11 cellular contexts compared by ENCODE assay signal in genomic region chr4:173448103-173448502, GRCh38. TPM values are rescaled to one million over a fixed set of nuclear protein-coding genes. Genes with fewer than 3 reads are reported as not detected.
A peak's percentile ranks its signal among the peaks of the same experiment; 100 is the strongest.
DNase-seq lines count a peak whose midpoint lies in the region; ATAC-seq and TF ChIP-seq lines count a peak whose summit lies in the region.
"Had no signal": no experiment of that assay in that cellular context is flagged by ENCODE, and none has a peak within 500 bp of the region (broad histone marks: within the 10 kb centered on the region; RNA-seq: fewer than 3 reads in every experiment).

No MANE protein-coding gene starts in this region.

- in situ Hi-C loops in GM13977 (cut with MboI; ENCODE audit: low pct_unique_long_range_greater_than_20kb, low sequenced_read_pairs, unreplicated experiment): no loop called here

- no peak overlapping the region for H3K27ac Mint-ChIP-seq in stimulated activated naive CD8-positive, alpha-beta T cell treated with anti-CD3 and anti-CD28 coated beads, Interleukin-15, amount 100 ng/mL, for 72 hours
- H3K27ac Mint-ChIP-seq: progenitor cell of endocrine pancreas had no signal

- H3K4me1 Mint-ChIP-seq in stimulated activated naive CD8-positive, alpha-beta T cell treated with anti-CD3 and anti-CD28 coated beads, Interleukin-15, amount 100 ng/mL, for 72 hours: no peaks in the 10 kb centered on the region

- H3K27me3 ChIP-seq in left ventricle myocardium inferior (ENCODE audit: low read depth): no peaks in the 10 kb centered on the region
- H3K27me3 ChIP-seq: breast epithelium had no signal

- TF ChIP-seq CTCF in left ventricle myocardium inferior (IDR thresholded peaks at IDR 0.05; ENCODE audit: borderline replicate concordance): no peak
- TF ChIP-seq CTCF in GM13977 (IDR thresholded peaks at IDR 0.05; ENCODE audit: extremely low read depth, insufficient read depth, missing control alignments): no peak

- no peaks in the 10 kb centered on the region for H3K9me3 ChIP-seq in left ventricle myocardium inferior (replicated peaks)
- H3K9me3 ChIP-seq: breast epithelium had no signal

- peaks cover 28% of the 10 kb centered on the region for H3K4me1 ChIP-seq in left ventricle myocardium inferior
- H3K4me1 ChIP-seq: breast epithelium had no signal

- H3K27me3 Mint-ChIP-seq in stimulated activated naive CD8-positive, alpha-beta T cell treated with anti-CD3 and anti-CD28 coated beads, Interleukin-15, amount 100 ng/mL, for 72 hours: no peaks in the 10 kb centered on the region
- H3K27me3 Mint-ChIP-seq: progenitor cell of endocrine pancreas had no signal

- no peak overlapping the region for H3K4me3 Mint-ChIP-seq in stimulated activated naive CD8-positive, alpha-beta T cell treated with anti-CD3 and anti-CD28 coated beads, Interleukin-15, amount 100 ng/mL, for 72 hours

- DNase-seq in NCI-H1417 (lab: John Stamatoyannopoulos, UW): peak in 2 of 3 experiments; percentile 11 to 52
- no peak for DNase-seq in NCI-H1417 treated with DMSO at 0.1 percent for 48 hours (lab: John Stamatoyannopoulos, UW)
- DNase-seq in left ventricle myocardium inferior: peak; percentile 43
- no peak for DNase-seq in stimulated activated naive CD8-positive, alpha-beta T cell treated with anti-CD3 and anti-CD28 coated beads, Interleukin-15, amount 100 ng/mL, for 72 hours
- DNase-seq in SW 1271 (lab: John Stamatoyannopoulos, UW): no peak
- DNase-seq in GM13977 (ENCODE audit: low spot score): no peak
- no peak for DNase-seq in posterior vena cava (ENCODE audit: low spot score)

- no peak overlapping the region for H3K4me3 ChIP-seq in left ventricle myocardium inferior
- H3K4me3 ChIP-seq: breast epithelium had no signal

- peaks cover 3% of the 10 kb centered on the region for H3K36me3 ChIP-seq in left ventricle myocardium inferior
- H3K36me3 ChIP-seq: breast epithelium had no signal

- intact Hi-C loops in left ventricle myocardium inferior (cut with micrococcal nuclease): no loop called here
- intact Hi-C loops in posterior vena cava (cut with DNase I): no loop called here

- ATAC-seq in SK-N-SH treated with all-trans-retinoic acid at 6 μM for 48 hours: peak; percentile 88
- no peak for ATAC-seq in stimulated activated naive CD8-positive, alpha-beta T cell treated with anti-CD3 and anti-CD28 coated beads, Interleukin-15, amount 100 ng/mL, for 72 hours
- ATAC-seq: activated CD4-positive, CD25-positive, alpha-beta regulatory T cell treated with anti-CD3 and anti-CD28 coated beads, Interleukin-2, amount 50 U/mL, for 24 hours had no signal

- peaks cover 0 to 7% of the 10 kb centered on the region in 2 donors for H3K9me3 Mint-ChIP-seq in stimulated activated naive CD8-positive, alpha-beta T cell treated with anti-CD3 and anti-CD28 coated beads, Interleukin-15, amount 100 ng/mL, for 72 hours

- H3K27ac ChIP-seq in left ventricle myocardium inferior (replicated peaks): peak overlapping the region; percentile 75
- H3K27ac ChIP-seq: breast epithelium had no signal

TF ChIP-seq in SK-N-SH treated with all-trans-retinoic acid at 6 μM for 48 hours, 23 proteins besides CTCF, POLR2A, EP300 and RAD21:
- no peak for TF ChIP-seq ZNF565 (CRISPR knock-in tag; conservative IDR thresholded peaks at IDR 0.05; ENCODE audit: low read depth)
- TF ChIP-seq SNAI2 (CRISPR knock-in tag; IDR thresholded peaks at IDR 0.05): no peak; the same call in 1 of the 2 replicates
- no peak for TF ChIP-seq PATZ1 (CRISPR knock-in tag; IDR thresholded peaks at IDR 0.05; ENCODE audit: borderline replicate concordance)
- peak; percentile 84 for TF ChIP-seq TCF4 (CRISPR knock-in tag; IDR thresholded peaks at IDR 0.05; ENCODE audit: borderline replicate concordance)
- no peak for TF ChIP-seq ZFP3 (CRISPR knock-in tag; IDR thresholded peaks at IDR 0.05)
- no peak for TF ChIP-seq ZC3H10 (CRISPR knock-in tag; IDR thresholded peaks at IDR 0.05)
- TF ChIP-seq ESRRG (CRISPR knock-in tag; IDR thresholded peaks at IDR 0.05): 0 out of 2 replicates have a peak, but pooled peaks have one; percentile 10
- TF ChIP-seq, protein P1, sequence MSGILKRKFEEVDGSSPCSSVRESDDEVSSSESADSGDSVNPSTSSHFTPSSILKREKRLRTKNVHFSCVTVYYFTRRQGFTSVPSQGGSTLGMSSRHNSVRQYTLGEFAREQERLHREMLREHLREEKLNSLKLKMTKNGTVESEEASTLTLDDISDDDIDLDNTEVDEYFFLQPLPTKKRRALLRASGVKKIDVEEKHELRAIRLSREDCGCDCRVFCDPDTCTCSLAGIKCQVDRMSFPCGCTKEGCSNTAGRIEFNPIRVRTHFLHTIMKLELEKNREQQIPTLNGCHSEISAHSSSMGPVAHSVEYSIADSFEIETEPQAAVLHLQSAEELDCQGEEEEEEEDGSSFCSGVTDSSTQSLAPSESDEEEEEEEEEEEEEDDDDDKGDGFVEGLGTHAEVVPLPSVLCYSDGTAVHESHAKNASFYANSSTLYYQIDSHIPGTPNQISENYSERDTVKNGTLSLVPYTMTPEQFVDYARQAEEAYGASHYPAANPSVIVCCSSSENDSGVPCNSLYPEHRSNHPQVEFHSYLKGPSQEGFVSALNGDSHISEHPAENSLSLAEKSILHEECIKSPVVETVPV (CRISPR knock-in tag; IDR thresholded peaks at IDR 0.05): no peak
- TF ChIP-seq PPARA (CRISPR knock-in tag; IDR thresholded peaks at IDR 0.05; ENCODE audit: borderline replicate concordance): no peak
- TF ChIP-seq, protein P2, sequence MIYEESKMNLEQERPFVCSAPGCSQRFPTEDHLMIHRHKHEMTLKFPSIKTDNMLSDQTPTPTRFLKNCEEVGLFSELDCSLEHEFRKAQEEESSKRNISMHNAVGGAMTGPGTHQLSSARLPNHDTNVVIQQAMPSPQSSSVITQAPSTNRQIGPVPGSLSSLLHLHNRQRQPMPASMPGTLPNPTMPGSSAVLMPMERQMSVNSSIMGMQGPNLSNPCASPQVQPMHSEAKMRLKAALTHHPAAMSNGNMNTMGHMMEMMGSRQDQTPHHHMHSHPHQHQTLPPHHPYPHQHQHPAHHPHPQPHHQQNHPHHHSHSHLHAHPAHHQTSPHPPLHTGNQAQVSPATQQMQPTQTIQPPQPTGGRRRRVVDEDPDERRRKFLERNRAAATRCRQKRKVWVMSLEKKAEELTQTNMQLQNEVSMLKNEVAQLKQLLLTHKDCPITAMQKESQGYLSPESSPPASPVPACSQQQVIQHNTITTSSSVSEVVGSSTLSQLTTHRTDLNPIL (CRISPR knock-in tag; IDR thresholded peaks at IDR 0.05; ENCODE audit: low read depth): no peak
- TF ChIP-seq ISL1 (CRISPR knock-in tag; IDR thresholded peaks at IDR 0.05): no peak

RNA-seq across cellular contexts. Expression of gene SCRG1, which starts 49.2 kb away (rescaled TPM):
- total RNA-seq in left ventricle myocardium inferior (0.41 TPM), posterior vena cava (10 to 100 TPM; 18.2 to 61.8 TPM)
- total RNA-seq: progenitor cell of endocrine pancreas had no signal

Comparison
In these comparisons a context has a peak if more than half of its experiments do, and no peak if none do; other contexts are left out.
1. DNase-seq: peak in NCI-H1417 (2 of 3) and left ventricle myocardium inferior (single experiment); none in NCI-H1417 treated with DMSO at 0.1 percent for 48 hours (single experiment), stimulated activated naive CD8-positive, alpha-beta T cell treated with anti-CD3 and anti-CD28 coated beads, Interleukin-15, amount 100 ng/mL, for 72 hours (0 of 2), SW 1271 (0 of 2), GM13977 (single experiment) and posterior vena cava (single experiment).
2. RNA of gene SCRG1, which starts 49.2 kb away (total RNA-seq): 18.2 to 61.8 TPM in posterior vena cava; 0.41 TPM in left ventricle myocardium inferior (single experiment); every median in the first group is over 10 times any median in the second.